27 cellular contexts compared by ENCODE assay signal in the genomic region with DNA sequence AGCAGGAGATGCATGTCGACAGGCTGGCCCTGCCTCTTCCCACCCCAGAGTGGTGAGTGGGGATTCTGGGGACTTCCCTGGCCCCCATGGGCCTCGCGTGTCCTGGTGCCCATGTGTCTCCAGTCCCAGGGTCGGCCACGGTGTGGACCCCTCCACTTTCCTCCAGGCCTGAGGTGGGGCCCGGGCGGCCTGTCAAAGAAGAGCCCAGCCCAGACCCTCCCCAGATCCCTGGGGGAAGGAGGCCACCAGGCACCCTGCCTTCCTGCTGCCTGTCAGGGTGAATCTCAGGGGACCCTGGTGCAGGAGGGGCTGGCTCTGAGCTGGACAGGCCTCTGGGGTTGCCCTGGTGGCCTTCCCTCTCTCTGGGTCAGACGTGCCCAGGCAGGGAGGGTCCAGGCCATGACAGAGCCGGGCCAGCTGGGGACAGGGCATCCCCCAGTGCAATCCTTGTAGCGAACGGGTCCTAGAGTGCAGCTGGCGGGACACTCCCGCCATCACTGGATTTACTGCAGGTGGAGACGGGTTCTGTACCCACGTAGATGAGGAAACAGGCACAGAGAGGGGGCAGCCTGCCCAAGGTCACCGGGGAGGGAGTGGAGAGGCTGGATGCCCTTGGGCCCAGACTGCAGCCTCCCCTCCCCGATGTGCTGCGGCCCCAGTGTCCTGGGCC. TPM values are rescaled to one million over a fixed set of nuclear protein-coding genes. Genes with fewer than 3 reads are reported as not detected.
DNase-seq lines count a peak whose midpoint lies in the region; ATAC-seq and TF ChIP-seq lines count a peak whose summit lies in the region.
"Had no signal": no experiment of that assay in that cellular context is flagged by ENCODE, and none has a peak within 500 bp of the region (broad histone marks: within the 10 kb centered on the region; RNA-seq: fewer than 3 reads in every experiment).

No MANE protein-coding gene starts in this region.

- no peaks in the 10 kb centered on the region for H3K4me1 Mint-ChIP-seq in glutamatergic neuron (ENCODE audit: low read depth, unreplicated experiment)
- H3K4me1 Mint-ChIP-seq: neural crest cell had no signal

- no peak for TF ChIP-seq RAD21 in SK-N-SH (IDR thresholded peaks at IDR 0.05; ENCODE audit: low read length)

- DNase-seq in SK-N-SH (peak; percentile 34), GM06990 (ENCODE audit: extremely low read depth, insufficient read length) (peak; percentile 1), glutamatergic neuron (peak; percentile 16), ovary (peak in 4 of 5 donors; percentile 5 to 32 (median 10)), AML-193 (lab: John Stamatoyannopoulos, UW) (no peak)
- no peak for DNase-seq in stimulated activated naive CD4-positive, alpha-beta T cell treated with Interleukin-2 at 50 U/mL for 16 hours (lab: John Stamatoyannopoulos, UW)
- DNase-seq: activated CD4-positive, alpha-beta T cell treated with anti-CD3 and anti-CD28 coated beads for 4 hours; activated gamma-delta T cell treated with Interleukin-2 at 50 U/mL for 16 hours; activated T-cell treated with anti-CD3 and anti-CD28 coated beads for 4 hours; CD4-positive, alpha-beta T cell; effector CD4-positive, alpha-beta T cell; GOT3; NCI-H1048; NCI-H187 treated with DMSO at 0.1 percent for 48 hours had no signal

- ATAC-seq in SK-N-SH treated with all-trans-retinoic acid at 6 μM for 48 hours (no peak), GM21723 (IDR thresholded peaks at IDR 0.05; ENCODE audit: unreplicated experiment) (no peak)

- WGBS in SK-N-SH (ENCODE audit: low lambda C conversion rate): 66% methylated on average over 6 of the region's 18 CpGs
- WGBS in ovary, 3 donors: 66 to 70% (median 68%) methylated on average over 18 of the region's 18 CpGs

- peaks cover 2% of the 10 kb centered on the region for H3K9me3 Mint-ChIP-seq in glutamatergic neuron (ENCODE audit: unreplicated experiment)
- H3K9me3 Mint-ChIP-seq: CD4-positive, alpha-beta T cell; neural crest cell; stimulated activated naive CD8-positive, alpha-beta T cell treated with anti-CD3 and anti-CD28 coated beads, Interleukin-15, Interleukin-2, amounts not matched to agents 100 ng/mL and 50 ng/mL, for 24 hours had no signal

- H3K9me3 ChIP-seq in SK-N-SH (no peaks in the 10 kb centered on the region), ovary (no peaks in the 10 kb centered on the region)
- H3K9me3 ChIP-seq: adrenal gland, thoracic aorta had no signal

- H3K27me3 ChIP-seq in SK-N-SH (ENCODE audit: insufficient read depth) (no peaks in the 10 kb centered on the region; the same call in 1 of the 2 replicates), GM06990 (replicated peaks; ENCODE audit: control insufficient read depth, insufficient read depth, low read length) (no peaks in the 10 kb centered on the region; the same call in 1 of the 2 replicates), ovary (no peaks in the 10 kb centered on the region)

- POLR2A ChIA-PET in SK-N-SH (lab: Yijun Ruan, JAX): no interaction called here

- CTCF ChIA-PET in SK-N-SH (lab: Yijun Ruan, JAX): interaction anchor here (0.6 to 3.2 kb wide), 30 partner anchors 8 to 216 kb away, joined by 3 to 70 read pairs (median 5); a partner anchor contains a TSS

- H3K4me3 Mint-ChIP-seq in glutamatergic neuron (ENCODE audit: unreplicated experiment): no peak overlapping the region
- H3K4me3 Mint-ChIP-seq: CD4-positive, alpha-beta T cell; neural crest cell; stimulated activated naive CD8-positive, alpha-beta T cell treated with anti-CD3 and anti-CD28 coated beads, Interleukin-15, Interleukin-2, amounts not matched to agents 100 ng/mL and 50 ng/mL, for 24 hours had no signal

- H3K4me2 ChIP-seq in SK-N-SH: no peak overlapping the region

- H3K27ac Mint-ChIP-seq in glutamatergic neuron (ENCODE audit: unreplicated experiment): no peak overlapping the region
- H3K27ac Mint-ChIP-seq: CD4-positive, alpha-beta T cell; progenitor cell of endocrine pancreas; stimulated activated naive CD8-positive, alpha-beta T cell treated with anti-CD3 and anti-CD28 coated beads, Interleukin-15, Interleukin-2, amounts not matched to agents 100 ng/mL and 50 ng/mL, for 24 hours had no signal

- H2AFZ ChIP-seq in SK-N-SH (ENCODE audit: low read depth): no peak overlapping the region

- H3K9me2 ChIP-seq in SK-N-SH: no peaks in the 10 kb centered on the region

- no peak for TF ChIP-seq POLR2A in ovary (IDR thresholded peaks at IDR 0.05)

- no peak overlapping the region for H3K9ac ChIP-seq in SK-N-SH

- no peaks in the 10 kb centered on the region for H3F3A ChIP-seq in SK-N-SH (replicated peaks; ENCODE audit: insufficient read depth)

- no peaks in the 10 kb centered on the region for H3K27me3 Mint-ChIP-seq in glutamatergic neuron (ENCODE audit: unreplicated experiment)

- H3K4me3 ChIP-seq in SK-N-SH (ENCODE audit: low read depth in 2 of 2, low read length in 1 of 2): no peak overlapping the region
- H3K4me3 ChIP-seq in GM06990 (replicated peaks; ENCODE audit: low read depth, low read length): no peak overlapping the region
- H3K4me3 ChIP-seq in ovary: no peak overlapping the region
- H3K4me3 ChIP-seq: adrenal gland, GM12878, thoracic aorta had no signal

- H3K36me3 Mint-ChIP-seq in glutamatergic neuron (ENCODE audit: unreplicated experiment): no peaks in the 10 kb centered on the region

- H3K36me3 ChIP-seq in SK-N-SH (replicated peaks in 1 of 2; ENCODE audit: control insufficient read depth in 1 of 2, insufficient read depth in 2 of 2, low read length in 1 of 2) (no peaks in the 10 kb centered on the region), GM06990 (ENCODE audit: control insufficient read depth, insufficient read depth, low read length) (no peaks in the 10 kb centered on the region), ovary (no peaks in the 10 kb centered on the region)
- H3K36me3 ChIP-seq: adrenal gland, thoracic aorta had no signal

- TF ChIP-seq CTCF in SK-N-SH (IDR thresholded peaks at IDR 0.05) (no peak), GM06990 (IDR thresholded peaks at IDR 0.05; ENCODE audit: insufficient read depth, low read length, poor library complexity, severe bottlenecking) (no peak), glutamatergic neuron (IDR thresholded peaks at IDR 0.05; ENCODE audit: partially characterized antibody, unreplicated experiment) (no peak), ovary (IDR thresholded peaks at IDR 0.05) (no peak)

- peaks cover 0 to 22% of the 10 kb centered on the region in 2 experiments; a peak in 1 of 4 replicates for H3K4me1 ChIP-seq in SK-N-SH (ENCODE audit: control insufficient read depth in 1 of 2, insufficient read depth in 2 of 2, low read depth in 1 of 2, low read length in 1 of 2)
- H3K4me1 ChIP-seq in ovary (ENCODE audit: insufficient read depth): no peaks in the 10 kb centered on the region
- H3K4me1 ChIP-seq: adrenal gland had no signal

- no peaks in the 10 kb centered on the region for H3K79me2 ChIP-seq in SK-N-SH (ENCODE audit: insufficient read depth)

- no peaks in the 10 kb centered on the region for H4K20me1 ChIP-seq in SK-N-SH (ENCODE audit: insufficient read depth)

- H3K27ac ChIP-seq in SK-N-SH (ENCODE audit: low read depth in 2 of 2, low read length in 1 of 2): no peak overlapping the region
- H3K27ac ChIP-seq in ovary: no peak overlapping the region
- H3K27ac ChIP-seq: 22Rv1, adrenal gland, epithelial cell of prostate, thoracic aorta had no signal

- intact Hi-C loops in ovary (cut with DNase I): loop anchor here in 2 of 4 donors (5.0 to 10.0 kb wide), 2 partner anchors 193 to 195 kb away; no protein-coding TSS in a partner anchor

- TF ChIP-seq EP300 in SK-N-SH (IDR thresholded peaks at IDR 0.05; ENCODE audit: borderline replicate concordance in 1 of 2, low read depth in 1 of 2, low read length in 1 of 2): no peak
- TF ChIP-seq EP300 in ovary (IDR thresholded peaks at IDR 0.05): no peak

TF ChIP-seq in SK-N-SH, 30 proteins besides CTCF, POLR2A, EP300 and RAD21 (continues in another document):
- TF ChIP-seq, protein P1, sequence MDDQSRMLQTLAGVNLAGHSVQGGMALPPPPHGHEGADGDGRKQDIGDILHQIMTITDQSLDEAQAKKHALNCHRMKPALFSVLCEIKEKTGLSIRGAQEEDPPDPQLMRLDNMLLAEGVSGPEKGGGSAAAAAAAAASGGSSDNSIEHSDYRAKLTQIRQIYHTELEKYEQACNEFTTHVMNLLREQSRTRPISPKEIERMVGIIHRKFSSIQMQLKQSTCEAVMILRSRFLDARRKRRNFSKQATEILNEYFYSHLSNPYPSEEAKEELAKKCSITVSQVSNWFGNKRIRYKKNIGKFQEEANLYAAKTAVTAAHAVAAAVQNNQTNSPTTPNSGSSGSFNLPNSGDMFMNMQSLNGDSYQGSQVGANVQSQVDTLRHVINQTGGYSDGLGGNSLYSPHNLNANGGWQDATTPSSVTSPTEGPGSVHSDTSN (IDR thresholded peaks at IDR 0.05): no peak
- TF ChIP-seq NRF1 (IDR thresholded peaks at IDR 0.05; ENCODE audit: low read depth, low read length): no peak
- no peak for TF ChIP-seq CHD2 (IDR thresholded peaks at IDR 0.05; ENCODE audit: low read length, partially characterized antibody)

TF ChIP-seq in SK-N-SH treated with all-trans-retinoic acid at 6 μM for 48 hours, 23 proteins besides CTCF, POLR2A, EP300 and RAD21 (continues in another document):
- TF ChIP-seq RARB (CRISPR knock-in tag; IDR thresholded peaks at IDR 0.05) (no peak), ESRRG (CRISPR knock-in tag; IDR thresholded peaks at IDR 0.05) (no peak)

RNA-seq across cellular contexts. Expression of a gene that starts 13.5 kb away (rescaled TPM):
- not detected in 2 replicates for polyA plus RNA-seq in SK-N-SH (2012; rRNA removed)
- polyA plus RNA-seq in SK-N-SH (2012; cell fraction: cytosol; rRNA removed): not detected in 2 replicates
- polyA plus RNA-seq in SK-N-SH (2012; cell fraction: nucleus; rRNA removed): not detected in 2 replicates
- not detected for total RNA-seq in glutamatergic neuron (ENCODE audit: unreplicated experiment)
- total RNA-seq in ovary: 1 to 10 TPM in 1 of 7 donors, under 1 TPM in 5, not detected in 1; 0.23 to 7.2 (median 0.41) TPM
- polyA plus RNA-seq in ovary: under 1 TPM; 0.02 to 0.06 TPM
- total RNA-seq: CD4-positive, alpha-beta T cell; lung microvascular endothelial cell; neural crest cell; skeletal muscle tissue had no signal
- polyA plus RNA-seq: keratinocyte had no signal

RNA-seq across cellular contexts. Expression of a gene that starts 24.6 kb away (rescaled TPM):
- polyA plus RNA-seq in SK-N-SH (2012; rRNA removed) (not detected in 2 replicates), ovary (under 1 TPM in 1 of 2 donors, not detected in 1; 0.02 TPM)
- polyA plus RNA-seq in SK-N-SH (2012; cell fraction: cytosol; rRNA removed): not detected in 2 replicates
- polyA plus RNA-seq in SK-N-SH (2012; cell fraction: nucleus; rRNA removed): under 0.01 TPM in 1 of 2 replicates, not detected in the other
- total RNA-seq in glutamatergic neuron (ENCODE audit: unreplicated experiment) (not detected), ovary (1 to 10 TPM in 1 of 7 donors, under 1 TPM in 3, not detected in 3; 0.02 to 3.3 (median 0.27) TPM)
- total RNA-seq: CD4-positive, alpha-beta T cell; lung microvascular endothelial cell; neural crest cell; progenitor cell of endocrine pancreas; skeletal muscle tissue; thoracic aorta had no signal
- polyA plus RNA-seq: GM12878, keratinocyte had no signal

Comparison
In these comparisons a context has a peak if more than half of its experiments do, and no peak if none do; other contexts are left out.
1. DNase-seq: peak in SK-N-SH (single experiment), GM06990 (single experiment), glutamatergic neuron (single experiment) and ovary (4 of 5); none in AML-193 (0 of 2) and stimulated activated naive CD4-positive, alpha-beta T cell treated with Interleukin-2 at 50 U/mL for 16 hours (single experiment).